In genomic region chr15:74496648-74497047, GRCh38 we compare ENCODE assay signal across 37 cellular contexts.
"Had no signal": no experiment of that assay in that cellular context is flagged by ENCODE, and none has a peak within 500 bp of the region (broad histone marks: within the 10 kb centered on the region; RNA-seq: fewer than 3 reads in every experiment).

No MANE protein-coding gene starts in this region.

- H3K36me3 ChIP-seq: adrenal gland, ascending aorta, brain microvascular endothelial cell, breast epithelium, cardiac muscle cell had no signal

- H3K27me3 ChIP-seq: adrenal gland, ascending aorta, body of pancreas, brain microvascular endothelial cell, breast epithelium, cardiac muscle cell had no signal

- H3K27ac ChIP-seq: adrenal gland, ascending aorta, body of pancreas, brain microvascular endothelial cell, breast epithelium, cardiac muscle cell had no signal

- H3K4me1 Mint-ChIP-seq: activated naive CD4-positive, alpha-beta T cell treated with anti-CD3 and anti-CD28 coated beads, Interleukin-2, amount 10 ng/mL, durations not matched to agents 7 days and 5 days; activated naive CD4-positive, alpha-beta T cell treated with anti-CD3 and anti-CD28 coated beads, Interleukin-2, amount 50 U/mL, for 24 hours; activated naive CD8-positive, alpha-beta T cell treated with anti-CD3 and anti-CD28 coated beads for 36 hours; activated naive CD8-positive, alpha-beta T cell treated with anti-CD3 and anti-CD28 coated beads, Interleukin-2, amount 10 ng/mL, durations not matched to agents 7 days and 5 days; activated T-helper 17 cell treated with anti-CD3 and anti-CD28 coated beads, Interleukin-2, amount 50 U/mL, for 72 hours; central memory CD8-positive, alpha-beta T cell had no signal

- H3K4me3 Mint-ChIP-seq: activated naive CD4-positive, alpha-beta T cell treated with anti-CD3 and anti-CD28 coated beads for 36 hours; activated naive CD4-positive, alpha-beta T cell treated with anti-CD3 and anti-CD28 coated beads, Interleukin-2, amount 10 ng/mL, durations not matched to agents 7 days and 5 days; activated naive CD4-positive, alpha-beta T cell treated with anti-CD3 and anti-CD28 coated beads, Interleukin-2, amount 50 U/mL, for 24 hours; activated naive CD8-positive, alpha-beta T cell; activated naive CD8-positive, alpha-beta T cell treated with anti-CD3 and anti-CD28 coated beads for 36 hours; activated naive CD8-positive, alpha-beta T cell treated with anti-CD3 and anti-CD28 coated beads, Interleukin-2, amount 10 ng/mL, durations not matched to agents 7 days and 5 days; activated naive CD8-positive, alpha-beta T cell treated with anti-CD3 and anti-CD28 coated beads, Interleukin-2, amount 50 U/mL, for 24 hours; activated T-cell treated with anti-CD3 and anti-CD28 coated beads, Interleukin-2, amount 50 U/mL, for 24 hours; activated T-cell treated with anti-CD3 and anti-CD28 coated beads, Interleukin-2, amount 50 U/mL, for 4 hours; activated T-cell treated with anti-CD3 and anti-CD28 coated beads, Interleukin-2, amount 50 U/mL, for 72 hours; activated T-helper 1 cell treated with anti-CD3 and anti-CD28 coated beads, Interleukin-12 subunit alpha, Interleukin-12 subunit beta, Interleukin-2, Interleukin-4 antibody, amounts not matched to agents 30 ng/mL and 10 ng/mL and 1 ng/mL, durations not matched to agents 14 hours and 24 hours and 36 hours; activated T-helper 17 cell treated with anti-CD3 and anti-CD28 coated beads, Interleukin-2, amount 50 U/mL, for 72 hours; brain; central memory CD8-positive, alpha-beta T cell had no signal

- H3K9me3 ChIP-seq: adrenal gland, ascending aorta, body of pancreas, breast epithelium had no signal

- H3K4me1 ChIP-seq: adrenal gland, ascending aorta, body of pancreas, breast epithelium had no signal

- H3K36me3 Mint-ChIP-seq: activated naive CD4-positive, alpha-beta T cell treated with anti-CD3 and anti-CD28 coated beads, Interleukin-2, amount 50 U/mL, for 72 hours; brain had no signal

- H3K9me3 Mint-ChIP-seq: activated naive CD4-positive, alpha-beta T cell treated with anti-CD3 and anti-CD28 coated beads for 36 hours; activated naive CD4-positive, alpha-beta T cell treated with anti-CD3 and anti-CD28 coated beads, Interleukin-2, amount 10 ng/mL, durations not matched to agents 7 days and 5 days; activated naive CD4-positive, alpha-beta T cell treated with anti-CD3 and anti-CD28 coated beads, Interleukin-2, amount 50 U/mL, for 24 hours; activated naive CD4-positive, alpha-beta T cell treated with anti-CD3 and anti-CD28 coated beads, Interleukin-2, amount 50 U/mL, for 72 hours; activated naive CD8-positive, alpha-beta T cell treated with anti-CD3 and anti-CD28 coated beads for 36 hours; activated naive CD8-positive, alpha-beta T cell treated with anti-CD3 and anti-CD28 coated beads, Interleukin-2, amount 10 ng/mL, durations not matched to agents 7 days and 5 days; activated naive CD8-positive, alpha-beta T cell treated with anti-CD3 and anti-CD28 coated beads, Interleukin-2, amount 50 U/mL, for 24 hours; activated T-cell treated with anti-CD3 and anti-CD28 coated beads, Interleukin-2, amount 50 U/mL, for 24 hours; activated T-cell treated with anti-CD3 and anti-CD28 coated beads, Interleukin-2, amount 50 U/mL, for 4 hours; activated T-cell treated with anti-CD3 and anti-CD28 coated beads, Interleukin-2, amount 50 U/mL, for 72 hours; activated T-helper 1 cell treated with anti-CD3 and anti-CD28 coated beads, Interleukin-12 subunit alpha, Interleukin-12 subunit beta, Interleukin-2, Interleukin-4 antibody, amounts not matched to agents 30 ng/mL and 10 ng/mL and 1 ng/mL, durations not matched to agents 14 hours and 24 hours and 36 hours; activated T-helper 17 cell treated with anti-CD3 and anti-CD28 coated beads, Interleukin-2, amount 50 U/mL, for 72 hours; activated T-helper 2 cell treated with anti-CD3 and anti-CD28 coated beads, Interferon-gamma antibody, Interleukin-2, Interleukin-4, amounts not matched to agents 10 μg/mL and 5 μg/mL and 100 μg/mL, durations not matched to agents 14 hours and 24 hours and 36 hours; brain; central memory CD8-positive, alpha-beta T cell had no signal

- ATAC-seq: activated naive CD4-positive, alpha-beta T cell treated with anti-CD3 and anti-CD28 coated beads, Interleukin-2, amount 50 U/mL, for 72 hours; activated naive CD8-positive, alpha-beta T cell treated with anti-CD3 and anti-CD28 coated beads, Interleukin-2, amount 50 U/mL, for 24 hours; activated T-cell treated with anti-CD3 and anti-CD28 coated beads, Interleukin-2, amount 50 U/mL, for 4 hours; activated T-cell treated with anti-CD3 and anti-CD28 coated beads, Interleukin-2, amount 50 U/mL, for 72 hours; activated T-helper 17 cell treated with anti-CD3 and anti-CD28 coated beads, Interleukin-2, amount 50 U/mL, for 72 hours; body of pancreas had no signal

- H3K4me3 ChIP-seq: adrenal gland, ascending aorta, body of pancreas, breast epithelium, cardiac muscle cell had no signal

- H3K27ac Mint-ChIP-seq: activated naive CD4-positive, alpha-beta T cell treated with anti-CD3 and anti-CD28 coated beads for 36 hours; activated naive CD4-positive, alpha-beta T cell treated with anti-CD3 and anti-CD28 coated beads, Interleukin-2, amount 10 ng/mL, durations not matched to agents 7 days and 5 days; activated naive CD4-positive, alpha-beta T cell treated with anti-CD3 and anti-CD28 coated beads, Interleukin-2, amount 50 U/mL, for 24 hours; activated naive CD4-positive, alpha-beta T cell treated with anti-CD3 and anti-CD28 coated beads, Interleukin-2, amount 50 U/mL, for 72 hours; activated naive CD8-positive, alpha-beta T cell; activated naive CD8-positive, alpha-beta T cell treated with anti-CD3 and anti-CD28 coated beads for 36 hours; activated naive CD8-positive, alpha-beta T cell treated with anti-CD3 and anti-CD28 coated beads, Interleukin-2, amount 10 ng/mL, durations not matched to agents 7 days and 5 days; activated naive CD8-positive, alpha-beta T cell treated with anti-CD3 and anti-CD28 coated beads, Interleukin-2, amount 50 U/mL, for 24 hours; activated T-cell treated with anti-CD3 and anti-CD28 coated beads, Interleukin-2, amount 50 U/mL, for 24 hours; activated T-cell treated with anti-CD3 and anti-CD28 coated beads, Interleukin-2, amount 50 U/mL, for 72 hours; activated T-helper 1 cell treated with anti-CD3 and anti-CD28 coated beads, Interleukin-12 subunit alpha, Interleukin-12 subunit beta, Interleukin-2, Interleukin-4 antibody, amounts not matched to agents 30 ng/mL and 10 ng/mL and 1 ng/mL, durations not matched to agents 14 hours and 24 hours and 36 hours; activated T-helper 17 cell treated with anti-CD3 and anti-CD28 coated beads, Interleukin-2, amount 50 U/mL, for 72 hours; activated T-helper 2 cell treated with anti-CD3 and anti-CD28 coated beads, Interferon-gamma antibody, Interleukin-2, Interleukin-4, amounts not matched to agents 10 μg/mL and 5 μg/mL and 100 μg/mL, durations not matched to agents 14 hours and 24 hours and 36 hours had no signal

- DNase-seq: activated effector memory CD4-positive, alpha-beta T cell treated with anti-CD3 and anti-CD28 coated beads, Interleukin-2, amount 50 U/mL, for 16 hours; activated effector memory CD4-positive, alpha-beta T cell treated with Interleukin-2 at 50 U/mL for 16 hours; activated gamma-delta T cell; activated gamma-delta T cell treated with Interleukin-2 at 50 U/mL for 16 hours; activated naive CD4-positive, alpha-beta T cell; activated naive CD4-positive, alpha-beta T cell treated with anti-CD3 and anti-CD28 coated beads for 36 hours; activated naive CD4-positive, alpha-beta T cell treated with anti-CD3 and anti-CD28 coated beads, Interleukin-2, amount 10 ng/mL, durations not matched to agents 7 days and 5 days; activated naive CD4-positive, alpha-beta T cell treated with anti-CD3 and anti-CD28 coated beads, Interleukin-2, amount 50 U/mL, for 16 hours; activated naive CD4-positive, alpha-beta T cell treated with Interleukin-2 at 50 U/mL for 16 hours; activated naive CD8-positive, alpha-beta T cell treated with anti-CD3 and anti-CD28 coated beads for 36 hours; activated naive CD8-positive, alpha-beta T cell treated with anti-CD3 and anti-CD28 coated beads, Interleukin-2, amount 10 ng/mL, durations not matched to agents 7 days and 5 days; activated naive CD8-positive, alpha-beta T cell treated with anti-CD3 and anti-CD28 coated beads, Interleukin-2, amount 50 U/mL, for 24 hours; activated T-cell treated with anti-CD3 and anti-CD28 coated beads, Interleukin-2, amount 50 U/mL, for 24 hours; activated T-cell treated with anti-CD3 and anti-CD28 coated beads, Interleukin-2, amount 50 U/mL, for 4 hours; activated T-cell treated with anti-CD3 and anti-CD28 coated beads, Interleukin-2, amount 50 U/mL, for 48 hours; activated T-cell treated with anti-CD3 and anti-CD28 coated beads, Interleukin-2, amount 50 U/mL, for 72 hours; adrenal gland; amniotic stem cell; amygdala; anterior cingulate cortex; aorta; body of pancreas; brain microvascular endothelial cell; caudate nucleus; central memory CD4-positive, alpha-beta T cell; cerebellar nuclear complex had no signal

- H3K27me3 Mint-ChIP-seq: activated naive CD4-positive, alpha-beta T cell treated with anti-CD3 and anti-CD28 coated beads, Interleukin-2, amount 10 ng/mL, durations not matched to agents 7 days and 5 days; activated naive CD4-positive, alpha-beta T cell treated with anti-CD3 and anti-CD28 coated beads, Interleukin-2, amount 50 U/mL, for 24 hours; activated naive CD8-positive, alpha-beta T cell; activated naive CD8-positive, alpha-beta T cell treated with anti-CD3 and anti-CD28 coated beads for 36 hours; activated naive CD8-positive, alpha-beta T cell treated with anti-CD3 and anti-CD28 coated beads, Interleukin-2, amount 10 ng/mL, durations not matched to agents 7 days and 5 days; activated naive CD8-positive, alpha-beta T cell treated with anti-CD3 and anti-CD28 coated beads, Interleukin-2, amount 50 U/mL, for 24 hours; activated T-cell treated with anti-CD3 and anti-CD28 coated beads, Interleukin-2, amount 50 U/mL, for 24 hours; activated T-helper 17 cell treated with anti-CD3 and anti-CD28 coated beads, Interleukin-2, amount 50 U/mL, for 72 hours; brain; central memory CD8-positive, alpha-beta T cell had no signal
